Comparison of ENCODE assay signal across 10 cellular contexts in the genomic region with DNA sequence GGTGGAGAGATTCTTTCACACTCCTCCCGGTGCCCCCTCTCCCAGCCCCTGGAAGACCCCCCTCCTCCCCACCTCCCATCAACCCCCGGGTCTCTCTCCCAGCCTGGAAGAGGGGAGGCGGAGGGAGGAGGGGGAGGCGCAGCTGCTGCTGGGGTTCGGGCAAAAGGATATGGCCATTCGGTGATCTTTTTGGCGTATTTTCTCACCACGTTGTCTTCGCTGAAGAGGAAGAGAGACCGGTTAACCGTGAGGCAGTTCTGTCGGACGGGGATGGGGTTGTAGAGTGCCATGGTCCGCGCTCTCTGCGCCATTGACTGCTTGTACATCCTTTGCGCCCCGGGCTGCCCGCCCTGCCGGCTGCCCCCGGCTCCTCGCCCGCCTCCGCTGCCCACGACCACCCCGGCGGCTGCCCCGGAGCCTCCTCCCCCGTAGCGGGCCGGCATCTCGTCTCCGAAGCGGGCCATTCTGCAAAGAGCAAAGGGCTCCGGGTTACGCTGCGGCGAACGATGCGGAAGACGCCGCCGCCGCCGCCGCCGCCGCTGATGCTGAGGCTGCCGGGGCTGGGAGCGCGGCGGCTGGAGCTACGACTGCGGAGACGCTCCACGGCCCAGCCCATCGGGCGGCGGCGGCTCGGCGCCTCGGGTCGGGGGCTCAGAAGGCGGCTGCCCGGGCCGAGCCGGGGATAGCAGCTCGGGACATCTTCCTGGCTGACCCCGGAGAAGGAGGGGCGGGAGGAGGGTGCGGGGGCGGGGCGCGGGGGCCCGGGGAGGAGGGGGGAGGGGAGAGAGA. TPM values are rescaled to one million over a fixed set of nuclear protein-coding genes. Genes with fewer than 3 reads are reported as not detected.
DNase-seq lines count a peak whose midpoint lies in the region; ATAC-seq and TF ChIP-seq lines count a peak whose summit lies in the region.
"Had no signal": no experiment of that assay in that cellular context is flagged by ENCODE, and none has a peak within 500 bp of the region (broad histone marks: within the 10 kb centered on the region; RNA-seq: fewer than 3 reads in every experiment).

A gene (minus strand): TSS at position 719 of the 789 bp plus-strand sequence. CDS start 255 bp downstream, at position 464.

- H3K4me1 ChIP-seq in A673 (ENCODE audit: insufficient read depth, low read length, poor library complexity, severe bottlenecking) (no peaks in the 10 kb centered on the region), HEK293 (ENCODE audit: control insufficient read depth, insufficient read depth, low read length) (no peaks in the 10 kb centered on the region)
- H3K4me1 ChIP-seq: prostate gland had no signal

- H3K27ac ChIP-seq in A673 (ENCODE audit: low read depth, low read length, poor library complexity, severe bottlenecking) (no peak within 1 kb of the TSS), HEK293 (ENCODE audit: extremely low read depth, low read depth, low read length) (no peak within 1 kb of the TSS), coronary artery (no peak within 1 kb of the TSS)
- H3K27ac ChIP-seq: prostate gland had no signal

- intact Hi-C loops in A673 (cut with micrococcal nuclease; ENCODE audit: unreplicated experiment), result no loop called here

- H3K27me3 Mint-ChIP-seq in nephron (ENCODE audit: low read depth), result peaks cover 97% of the 10 kb centered on the region

- H3K9me3 ChIP-seq in A673 (ENCODE audit: low read depth, low read length, poor library complexity, severe bottlenecking) (no peaks in the 10 kb centered on the region), HEK293 (ENCODE audit: control insufficient read depth, insufficient read depth, low read depth, low read length) (no peaks in the 10 kb centered on the region)
- H3K9me3 ChIP-seq: prostate gland had no signal

- ATAC-seq in GM18520 (IDR thresholded peaks at IDR 0.05; ENCODE audit: unreplicated experiment), result no peak
- no peak for ATAC-seq in GM18868 (IDR thresholded peaks at IDR 0.05; ENCODE audit: unreplicated experiment)

- H3K4me3 ChIP-seq in A673 (ENCODE audit: low read depth, low read length, poor library complexity, severe bottlenecking) (peak within 1 kb of the TSS; percentile 23), HEK293 (ENCODE audit: low read depth, low read length) (peak within 1 kb of the TSS; percentile 12), coronary artery (peak within 1 kb of the TSS; percentile 63)

- no peaks in the 10 kb centered on the region for H3K4me1 Mint-ChIP-seq in nephron
- H3K4me1 Mint-ChIP-seq: central memory CD8-positive, alpha-beta T cell had no signal

- no peaks in the 10 kb centered on the region for H3K36me3 ChIP-seq in A673 (ENCODE audit: insufficient read depth, low read length, poor library complexity, severe bottlenecking)
- no peaks in the 10 kb centered on the region for H3K36me3 ChIP-seq in HEK293 (ENCODE audit: control insufficient read depth in 2 of 2, insufficient read depth in 1 of 2, low read length in 2 of 2)
- H3K36me3 ChIP-seq: prostate gland had no signal

- H3K9me3 Mint-ChIP-seq in nephron, result peaks cover 6% of the 10 kb centered on the region
- H3K9me3 Mint-ChIP-seq: central memory CD8-positive, alpha-beta T cell had no signal

- peak; percentile 17 for DNase-seq in A673 (ENCODE audit: low spot score)
- no peak for DNase-seq in coronary artery (ENCODE audit: low spot score)
- no peak for DNase-seq in cortex of kidney (lab: John Stamatoyannopoulos, UW)
- no peak for DNase-seq in NCI-H2227 (lab: John Stamatoyannopoulos, UW; ENCODE audit: unreplicated experiment)

- TF ChIP-seq CTCF in A673 (conservative IDR thresholded peaks at IDR 0.05; ENCODE audit: low read depth, low read length), result no peak
- TF ChIP-seq CTCF in HEK293 (tag by site-specific recombination; IDR thresholded peaks at IDR 0.05), result no peak
- no peak for TF ChIP-seq CTCF in coronary artery (IDR thresholded peaks at IDR 0.05)
- TF ChIP-seq CTCF in nephron (IDR thresholded peaks at IDR 0.05; ENCODE audit: unreplicated experiment in 3 of 3), result no peak

- CTCF ChIA-PET in A673 (lab: Charles Lee), result no interaction called here
- CTCF ChIA-PET in HEK293 (lab: Yijun Ruan, JAX), result interaction anchor here (0.7 to 1.1 kb wide), 3 partner anchors 9 to 228 kb away, joined by 3 to 6 read pairs (median 3); no protein-coding TSS in a partner anchor

- H3K27me3 ChIP-seq in A673 (replicated peaks; ENCODE audit: insufficient read depth, low read depth, low read length, poor library complexity), result peaks cover 66% of the 10 kb centered on the region

- peak within 1 kb of the TSS; percentile 65 to 76 (median 72) for H3K4me3 Mint-ChIP-seq in nephron
- H3K4me3 Mint-ChIP-seq: central memory CD8-positive, alpha-beta T cell had no signal

- no peaks in the 10 kb centered on the region for H3K36me3 Mint-ChIP-seq in nephron (ENCODE audit: low read depth)

- POLR2A ChIA-PET in A673 (lab: Charles Lee; ENCODE audit: low non-redundant PET) (interaction anchor here (0.7 kb wide), 1 partner anchor 432 kb away, joined by 4 read pairs; no protein-coding TSS in a partner anchor), HEK293 (lab: Yijun Ruan, JAX) (interaction anchor here (0.6 kb wide), 1 partner anchor 340 kb away, joined by 3 read pairs; no protein-coding TSS in a partner anchor)

- BruUV-seq in A673 (replicated peaks; lab: Mats Ljungman, UMichigan), result no TSS peak

- H3K27ac Mint-ChIP-seq in nephron, result no peak within 1 kb of the TSS

TF ChIP-seq in HEK293, 187 proteins besides CTCF, POLR2A, EP300 and RAD21:
- TF ChIP-seq ZNF560 (tag by site-specific recombination; IDR thresholded peaks at IDR 0.05; ENCODE audit: borderline replicate concordance), result peak; percentile 53; the same call in 1 of the 2 replicates
- no peak for TF ChIP-seq ZNF248 (tag by site-specific recombination; IDR thresholded peaks at IDR 0.05)

RNA-seq across cellular contexts. Expression of the gene that starts here (rescaled TPM):
- 2.9 and 3.2 TPM in 2 replicates for total RNA-seq in A673 (2021)

Comparison
In these comparisons a context has a peak if more than half of its experiments do, and no peak if none do; other contexts are left out.
1. H3K4me3 ChIP-seq: peak in every context shown above with its lines; median percentile 63 in coronary artery; 23 in A673; 12 in HEK293.